29 cellular contexts compared by ENCODE assay signal in genomic region chr6:6148192-6148815, GRCh38.
"Had no signal": no experiment of that assay in that cellular context is flagged by ENCODE, and none has a peak within 500 bp of the region (broad histone marks: within the 10 kb centered on the region; RNA-seq: fewer than 3 reads in every experiment).

No MANE protein-coding gene starts in this region.

- H3K9me3 ChIP-seq: ascending aorta, breast epithelium, gastrocnemius medialis had no signal

- H3K4me1 ChIP-seq: ascending aorta, breast epithelium, foreskin keratinocyte, gastrocnemius medialis, heart left ventricle had no signal

- H3K36me3 ChIP-seq: breast epithelium, cardiac muscle cell, gastrocnemius medialis had no signal

- H3K27me3 ChIP-seq: ascending aorta, breast epithelium, cardiac muscle cell, foreskin keratinocyte, gastrocnemius medialis had no signal

- DNase-seq: activated CD4-positive, alpha-beta memory T cell treated with anti-CD3 and anti-CD28 coated beads for 36 hours; activated CD4-positive, alpha-beta T cell treated with anti-CD3 and anti-CD28 coated beads for 36 hours; activated CD4-positive, alpha-beta T cell treated with anti-CD3 and anti-CD28 coated beads, Interleukin-2, amount 10 ng/mL, durations not matched to agents 24 days and 14 days; activated CD4-positive, CD25-positive, alpha-beta regulatory T cell; activated CD4-positive, CD25-positive, alpha-beta regulatory T cell treated with anti-CD3 and anti-CD28 coated beads, Interleukin-2, amount 50 U/mL, for 72 hours; activated CD8-positive, alpha-beta memory T cell treated with anti-CD3 and anti-CD28 coated beads, Interleukin-2, amount 10 ng/mL, durations not matched to agents 7 days and 5 days; activated CD8-positive, alpha-beta memory T cell treated with anti-CD3 and anti-CD28 coated beads, Interleukin-2, amount 50 U/mL, for 4 hours; activated CD8-positive, alpha-beta T cell treated with anti-CD3 and anti-CD28 coated beads, Interleukin-2, amount 10 ng/mL, durations not matched to agents 7 days and 5 days; activated gamma-delta T cell; activated naive CD4-positive, alpha-beta T cell; activated naive CD4-positive, alpha-beta T cell treated with anti-CD3 and anti-CD28 coated beads, Interleukin-2, amount 10 ng/mL, durations not matched to agents 7 days and 5 days; activated naive CD8-positive, alpha-beta T cell treated with anti-CD3 and anti-CD28 coated beads, Interleukin-2, amount 10 ng/mL, durations not matched to agents 7 days and 5 days; activated T-cell treated with anti-CD3 and anti-CD28 coated beads for 4 hours; activated T-cell treated with anti-CD3 and anti-CD28 coated beads, Interleukin-2, amount 50 U/mL, for 24 hours; activated T-cell treated with anti-CD3 and anti-CD28 coated beads, Interleukin-2, amount 50 U/mL, for 72 hours; central memory CD4-positive, alpha-beta T cell; cortex of kidney; dermis blood vessel endothelial cell; effector CD4-positive, alpha-beta T cell; foreskin keratinocyte; gastrocnemius medialis; glutamatergic neuron; heart left ventricle; T-helper 2 cell had no signal

- ATAC-seq: activated CD4-positive, alpha-beta T cell treated with anti-CD3 and anti-CD28 coated beads for 36 hours; activated CD8-positive, alpha-beta memory T cell treated with anti-CD3 and anti-CD28 coated beads, Interleukin-2, amount 10 ng/mL, durations not matched to agents 7 days and 5 days; activated CD8-positive, alpha-beta T cell treated with anti-CD3 and anti-CD28 coated beads, Interleukin-2, amount 10 ng/mL, durations not matched to agents 7 days and 5 days; activated naive CD4-positive, alpha-beta T cell treated with anti-CD3 and anti-CD28 coated beads, Interleukin-2, amount 50 U/mL, for 72 hours; activated T-cell treated with anti-CD3 and anti-CD28 coated beads, Interleukin-2, amount 50 U/mL, for 72 hours; esophagus mucosa; foreskin keratinocyte; gastrocnemius medialis; heart left ventricle had no signal

- H3K27ac ChIP-seq: ascending aorta, breast epithelium, cardiac muscle cell, foreskin keratinocyte, gastrocnemius medialis, heart left ventricle had no signal

- H3K4me3 ChIP-seq: ascending aorta, breast epithelium, cardiac muscle cell, gastrocnemius medialis, heart left ventricle had no signal
